21 cellular contexts compared by ENCODE assay signal in the genomic region with DNA sequence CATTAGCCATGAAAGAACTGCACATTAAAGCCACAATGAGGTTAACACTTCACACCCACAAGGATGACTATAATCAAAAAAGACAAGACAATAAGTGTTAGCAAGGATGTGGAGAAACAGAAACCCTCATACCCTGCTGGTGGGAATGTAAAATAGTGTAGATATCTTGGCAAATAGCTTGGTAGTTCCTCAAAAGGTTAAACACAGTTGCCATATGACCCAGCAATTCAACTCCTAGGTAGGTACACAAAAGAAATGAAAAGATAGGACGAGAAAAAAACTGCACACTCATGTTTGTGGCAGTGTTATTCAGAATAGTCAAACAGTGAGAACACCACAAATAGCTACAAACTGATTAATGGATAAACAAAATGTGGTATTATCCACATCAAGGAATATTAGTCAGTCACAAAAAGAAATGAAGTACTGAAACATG.
DNase-seq lines count a peak whose midpoint lies in the region; ATAC-seq, FAIRE-seq and TF ChIP-seq lines count a peak whose summit lies in the region.
"Had no signal": no experiment of that assay in that cellular context is flagged by ENCODE, and none has a peak within 500 bp of the region (broad histone marks: within the 10 kb centered on the region; RNA-seq: fewer than 3 reads in every experiment).

No MANE protein-coding gene starts in this region.

- WGBS in aorta, 2 donors = 81 to 94% methylated on average over 1 of the region's 1 CpG

- peak overlapping the region; percentile 51 for H3K27ac Mint-ChIP-seq in activated T-helper 1 cell treated with anti-CD3 and anti-CD28 coated beads, Interleukin-12 subunit alpha, Interleukin-12 subunit beta, Interleukin-2, Interleukin-4 antibody, amounts not matched to agents 30 ng/mL and 10 ng/mL and 1 ng/mL, durations not matched to agents 14 hours and 24 hours and 36 hours
- H3K27ac Mint-ChIP-seq in glutamatergic neuron (ENCODE audit: unreplicated experiment) (peak overlapping the region; percentile 43), neural progenitor cell (no peak overlapping the region)
- H3K27ac Mint-ChIP-seq: activated CD4-positive, alpha-beta T cell treated with anti-CD3 and anti-CD28 coated beads, Interleukin-2, amount 10 ng/mL, durations not matched to agents 7 days and 5 days had no signal

- intact Hi-C loops in activated T-helper 1 cell treated with anti-CD3 and anti-CD28 coated beads, Interleukin-12 subunit alpha, Interleukin-12 subunit beta, Interleukin-2, Interleukin-4 antibody, amounts not matched to agents 30 ng/mL and 10 ng/mL and 1 ng/mL, durations not matched to agents 14 hours and 24 hours and 36 hours (cut with micrococcal nuclease) = loop anchor here (1.0 kb wide), 1 partner anchor 100 kb away; a partner anchor contains a TSS
- intact Hi-C loops in aorta (cut with DNase I) = no loop called here

- H3K36me3 ChIP-seq in BJ (ENCODE audit: control insufficient read depth, insufficient read depth, low read length) (peaks cover 5% of the 10 kb centered on the region), neural progenitor cell (peaks cover 25% of the 10 kb centered on the region), aorta (ENCODE audit: control insufficient read depth in 1 of 2, insufficient read depth in 2 of 2, low read length in 1 of 2) (peaks cover 0 to 7% of the 10 kb centered on the region in 2 donors)

- peaks cover 16% of the 10 kb centered on the region for H3K4me1 Mint-ChIP-seq in activated T-helper 1 cell treated with anti-CD3 and anti-CD28 coated beads, Interleukin-12 subunit alpha, Interleukin-12 subunit beta, Interleukin-2, Interleukin-4 antibody, amounts not matched to agents 30 ng/mL and 10 ng/mL and 1 ng/mL, durations not matched to agents 14 hours and 24 hours and 36 hours (ENCODE audit: low read depth)
- H3K4me1 Mint-ChIP-seq in glutamatergic neuron (ENCODE audit: low read depth, unreplicated experiment) (peaks cover 16% of the 10 kb centered on the region), neural progenitor cell (peaks cover 7% of the 10 kb centered on the region)

- H3K9me3 Mint-ChIP-seq in activated T-helper 1 cell treated with anti-CD3 and anti-CD28 coated beads, Interleukin-12 subunit alpha, Interleukin-12 subunit beta, Interleukin-2, Interleukin-4 antibody, amounts not matched to agents 30 ng/mL and 10 ng/mL and 1 ng/mL, durations not matched to agents 14 hours and 24 hours and 36 hours = no peaks in the 10 kb centered on the region
- H3K9me3 Mint-ChIP-seq in glutamatergic neuron (ENCODE audit: unreplicated experiment) (peaks cover 11% of the 10 kb centered on the region), neural progenitor cell (peaks cover 7% of the 10 kb centered on the region)
- H3K9me3 Mint-ChIP-seq: activated CD4-positive, alpha-beta T cell treated with anti-CD3 and anti-CD28 coated beads, Interleukin-2, amount 10 ng/mL, durations not matched to agents 7 days and 5 days had no signal

- H3K4me3 ChIP-seq in BJ (ENCODE audit: low read depth, low read length) (no peak overlapping the region), neural progenitor cell (no peak overlapping the region), aorta (ENCODE audit: low read length in 2 of 2) (no peak overlapping the region)
- H3K4me3 ChIP-seq: left ventricle myocardium inferior, SJSA1, skin epidermis had no signal

- FAIRE-seq in GM18507 (lab: Jason Lieb, UNC) = peak; percentile 41
- FAIRE-seq: endometrium had no signal

- H3K27me3 Mint-ChIP-seq in activated T-helper 1 cell treated with anti-CD3 and anti-CD28 coated beads, Interleukin-12 subunit alpha, Interleukin-12 subunit beta, Interleukin-2, Interleukin-4 antibody, amounts not matched to agents 30 ng/mL and 10 ng/mL and 1 ng/mL, durations not matched to agents 14 hours and 24 hours and 36 hours (ENCODE audit: insufficient read depth) = no peaks in the 10 kb centered on the region
- H3K27me3 Mint-ChIP-seq in glutamatergic neuron (ENCODE audit: unreplicated experiment) (peaks cover 5% of the 10 kb centered on the region), neural progenitor cell (ENCODE audit: insufficient read depth, low read depth) (peaks cover 7% of the 10 kb centered on the region)
- H3K27me3 Mint-ChIP-seq: activated CD4-positive, alpha-beta T cell treated with anti-CD3 and anti-CD28 coated beads, Interleukin-2, amount 10 ng/mL, durations not matched to agents 7 days and 5 days had no signal

- H3K4me3 Mint-ChIP-seq in activated T-helper 1 cell treated with anti-CD3 and anti-CD28 coated beads, Interleukin-12 subunit alpha, Interleukin-12 subunit beta, Interleukin-2, Interleukin-4 antibody, amounts not matched to agents 30 ng/mL and 10 ng/mL and 1 ng/mL, durations not matched to agents 14 hours and 24 hours and 36 hours = no peak overlapping the region
- H3K4me3 Mint-ChIP-seq in glutamatergic neuron (ENCODE audit: unreplicated experiment) (no peak overlapping the region), neural progenitor cell (no peak overlapping the region)
- H3K4me3 Mint-ChIP-seq: activated CD4-positive, alpha-beta T cell treated with anti-CD3 and anti-CD28 coated beads, Interleukin-2, amount 10 ng/mL, durations not matched to agents 7 days and 5 days had no signal

- DNase-seq in BJ (ENCODE audit: low read depth) (no peak), GM18507 (ENCODE audit: extremely low spot score, insufficient read length, low read depth) (no peak), glutamatergic neuron (no peak), NCI-H1105 treated with DMSO at 0.1 percent for 48 hours (lab: John Stamatoyannopoulos, UW) (no peak), neural progenitor cell (ENCODE audit: low spot score) (no peak), aorta (no peak)
- DNase-seq in activated T-helper 1 cell treated with anti-CD3 and anti-CD28 coated beads, Interleukin-12 subunit alpha, Interleukin-12 subunit beta, Interleukin-2, Interleukin-4 antibody, amounts not matched to agents 30 ng/mL and 10 ng/mL and 1 ng/mL, durations not matched to agents 14 hours and 24 hours and 36 hours (ENCODE audit: low spot score) = no peak
- DNase-seq: activated CD4-positive, alpha-beta T cell treated with anti-CD3 and anti-CD28 coated beads, Interleukin-2, amount 10 ng/mL, durations not matched to agents 7 days and 5 days; activated effector memory CD4-positive, alpha-beta T cell treated with Interleukin-2 at 50 U/mL for 16 hours; anterior cingulate cortex; foreskin fibroblast; KG1; left ventricle myocardium inferior; NCI-H1092 treated with DMSO at 0.1 percent for 48 hours; NCI-H526; T-helper 9 cell had no signal

- no peak overlapping the region for H3K9ac ChIP-seq in neural progenitor cell
- H3K9ac ChIP-seq: parathyroid adenoma had no signal

- POLR2A ChIA-PET in BJ (lab: Charles Lee) = no interaction called here

- H3K27me3 ChIP-seq in BJ (ENCODE audit: control insufficient read depth, insufficient read depth, low read length) (no peaks in the 10 kb centered on the region), neural progenitor cell (no peaks in the 10 kb centered on the region), aorta (ENCODE audit: control insufficient read depth in 1 of 2, insufficient read depth in 2 of 2, low read length in 1 of 2) (no peaks in the 10 kb centered on the region)
- H3K27me3 ChIP-seq: SJSA1 had no signal

- 0 out of 2 replicates have a peak, but pooled peaks have one; percentile 6 for TF ChIP-seq CTCF in BJ (IDR thresholded peaks at IDR 0.05; ENCODE audit: insufficient read depth, low read depth, low read length)
- TF ChIP-seq CTCF in glutamatergic neuron (IDR thresholded peaks at IDR 0.05; ENCODE audit: partially characterized antibody, unreplicated experiment) = no peak
- no peak for TF ChIP-seq CTCF in neural progenitor cell (IDR thresholded peaks at IDR 0.05)

- no peaks in the 10 kb centered on the region for H3K79me2 ChIP-seq in neural progenitor cell (ENCODE audit: low read depth)
- H3K79me2 ChIP-seq: parathyroid adenoma had no signal

- peaks cover 3% of the 10 kb centered on the region for H3F3A ChIP-seq in neural progenitor cell (ENCODE audit: low read depth)

- ATAC-seq in HG03159 (IDR thresholded peaks at IDR 0.05; ENCODE audit: unreplicated experiment) = no peak
- no peak for ATAC-seq in aorta (ENCODE audit: low FRiP score)

- H3K4me2 ChIP-seq in neural progenitor cell = no peak overlapping the region

- H3K36me3 Mint-ChIP-seq in activated T-helper 1 cell treated with anti-CD3 and anti-CD28 coated beads, Interleukin-12 subunit alpha, Interleukin-12 subunit beta, Interleukin-2, Interleukin-4 antibody, amounts not matched to agents 30 ng/mL and 10 ng/mL and 1 ng/mL, durations not matched to agents 14 hours and 24 hours and 36 hours (ENCODE audit: low read depth) = peaks cover 27% of the 10 kb centered on the region
- H3K36me3 Mint-ChIP-seq in glutamatergic neuron (ENCODE audit: unreplicated experiment) (peaks cover 9% of the 10 kb centered on the region), neural progenitor cell (peaks cover 36% of the 10 kb centered on the region)

- H3K27ac ChIP-seq in neural progenitor cell (no peak overlapping the region), aorta (ENCODE audit: low read depth in 1 of 2, low read length in 2 of 2) (no peak overlapping the region)
- H3K27ac ChIP-seq: left ventricle myocardium inferior, parathyroid adenoma, SJSA1, skin epidermis had no signal

- CTCF ChIA-PET in BJ (lab: Yijun Ruan, JAX) = interaction anchor here (0.6 to 1.0 kb wide), 3 partner anchors 10 to 136 kb away, joined by 3 read pairs; no protein-coding TSS in a partner anchor

- no peaks in the 10 kb centered on the region for H4K20me1 ChIP-seq in neural progenitor cell (ENCODE audit: low read depth)

- H2AFZ ChIP-seq in neural progenitor cell (replicated peaks) = no peak overlapping the region
- H2AFZ ChIP-seq: parathyroid adenoma had no signal

- no peaks in the 10 kb centered on the region for H3K9me3 ChIP-seq in neural progenitor cell (ENCODE audit: low read depth)
- H3K9me3 ChIP-seq in aorta (ENCODE audit: control insufficient read depth, low read length) = no peaks in the 10 kb centered on the region
- H3K9me3 ChIP-seq: left ventricle myocardium inferior, SJSA1 had no signal

- H3K4me1 ChIP-seq in neural progenitor cell = no peaks in the 10 kb centered on the region
- no peaks in the 10 kb centered on the region for H3K4me1 ChIP-seq in aorta (ENCODE audit: control insufficient read depth in 1 of 2, insufficient read depth in 2 of 2, low read length in 2 of 2)
- H3K4me1 ChIP-seq: left ventricle myocardium inferior, parathyroid adenoma, SJSA1 had no signal
